8 cellular contexts compared by ENCODE assay signal in genomic region chr15:101651753-101652097, GRCh38. TPM values are rescaled to one million over a fixed set of nuclear protein-coding genes. Genes with fewer than 3 reads are reported as not detected.
DNase-seq lines count a peak whose midpoint lies in the region; ATAC-seq, FAIRE-seq and TF ChIP-seq lines count a peak whose summit lies in the region.

No MANE protein-coding gene starts in this region.

- H3K9me3 ChIP-seq in HEK293 (ENCODE audit: control insufficient read depth, insufficient read depth, low read depth, low read length) (no peaks in the 10 kb centered on the region), body of pancreas (no peaks in the 10 kb centered on the region), kidney (ENCODE audit: control insufficient read depth in 1 of 2, low read length in 2 of 2) (no peaks in the 10 kb centered on the region), stomach smooth muscle (ENCODE audit: control insufficient read depth in 2 of 2, low read length in 2 of 2) (no peaks in the 10 kb centered on the region)

- WGBS in body of pancreas, 2 donors: 0% methylated on average over 13 to 28 of the region's 28 CpGs

- H3K9ac ChIP-seq in kidney (ENCODE audit: low read length in 2 of 2) (peak overlapping the region; percentile 57 to 95), stomach smooth muscle (ENCODE audit: low read length in 2 of 2) (peak overlapping the region; percentile 93 to 98)

- H3K4me3 ChIP-seq in HEK293 (ENCODE audit: low read depth, low read length): peak overlapping the region; percentile 71
- H3K4me3 ChIP-seq in body of pancreas: peak overlapping the region; percentile 74 to 93
- H3K4me3 ChIP-seq in kidney (ENCODE audit: low read length in 2 of 2): peak overlapping the region; percentile 81 to 94
- H3K4me3 ChIP-seq in stomach smooth muscle (ENCODE audit: low read length in 2 of 2): peak overlapping the region; percentile 95 to 97

- H3K27ac ChIP-seq in HEK293 (ENCODE audit: extremely low read depth, low read depth, low read length) (peak overlapping the region; percentile 93), body of pancreas (peak overlapping the region; percentile 87 to 95 (median 91)), kidney (ENCODE audit: low read depth in 2 of 2, low read length in 2 of 2) (peak overlapping the region; percentile 96 to 97), stomach smooth muscle (ENCODE audit: low read length) (peak overlapping the region; percentile 93)

- peaks cover 23% of the 10 kb centered on the region for H3K4me1 ChIP-seq in HEK293 (ENCODE audit: control insufficient read depth, insufficient read depth, low read length)
- H3K4me1 ChIP-seq in body of pancreas: peaks cover 31% of the 10 kb centered on the region
- peaks cover 3 to 17% of the 10 kb centered on the region in 2 donors for H3K4me1 ChIP-seq in kidney (ENCODE audit: control insufficient read depth in 1 of 2, insufficient read depth in 1 of 2, low read depth in 1 of 2, low read length in 2 of 2)
- peaks cover 16% of the 10 kb centered on the region for H3K4me1 ChIP-seq in stomach smooth muscle (ENCODE audit: control insufficient read depth, insufficient read depth, low read length)

- H3K36me3 ChIP-seq in HEK293 (ENCODE audit: control insufficient read depth in 2 of 2, insufficient read depth in 1 of 2, low read length in 2 of 2) (peaks cover 36 to 40% of the 10 kb centered on the region in 2 experiments), body of pancreas (replicated peaks in 1 of 2; ENCODE audit: insufficient read depth in 1 of 2, low read depth in 2 of 2) (no peaks in the 10 kb centered on the region), kidney (ENCODE audit: control insufficient read depth in 1 of 2, insufficient read depth in 2 of 2, low read length in 2 of 2) (peaks cover 8 to 12% of the 10 kb centered on the region in 2 donors), stomach smooth muscle (ENCODE audit: control insufficient read depth in 2 of 2, insufficient read depth in 2 of 2, low read length in 2 of 2) (peaks cover 7 to 8% of the 10 kb centered on the region in 2 donors)

- ATAC-seq in body of pancreas: peak; percentile 45

- no peaks in the 10 kb centered on the region for H3K27me3 ChIP-seq in body of pancreas
- no peaks in the 10 kb centered on the region for H3K27me3 ChIP-seq in stomach smooth muscle (ENCODE audit: control insufficient read depth in 1 of 2, insufficient read depth in 2 of 2, low read length in 2 of 2)

- DNase-seq in DMS53 (lab: John Stamatoyannopoulos, UW) (peak; percentile 68), DMS53 treated with DMSO at 0.1 percent for 48 hours (lab: John Stamatoyannopoulos, UW; ENCODE audit: unreplicated experiment) (no peak), NCI-H2171 treated with DMSO at 0.1 percent for 48 hours (lab: John Stamatoyannopoulos, UW) (peak; percentile 64), body of pancreas (peak in 3 of 4 donors; percentile 12 to 49 (median 49)), kidney (no peak), ureter (ENCODE audit: low spot score) (no peak)

- no peak for FAIRE-seq in kidney (lab: Jason Lieb, UNC)

- intact Hi-C loops in body of pancreas (cut with DNase I) (no loop called here), kidney (cut with DNase I) (no loop called here)

- no peak for TF ChIP-seq POLR2A in body of pancreas (IDR thresholded peaks at IDR 0.05)

- POLR2A ChIA-PET in HEK293 (lab: Yijun Ruan, JAX): interaction anchor here (0.9 to 1.0 kb wide), 3 partner anchors 10 to 356 kb away, joined by 3 to 6 read pairs (median 3); partner anchors contain the start of gene SNRPA1

- no peak for TF ChIP-seq CTCF in HEK293 (tag by site-specific recombination; IDR thresholded peaks at IDR 0.05)
- no peak for TF ChIP-seq CTCF in body of pancreas (IDR thresholded peaks at IDR 0.05)
- no peak for TF ChIP-seq CTCF in kidney (IDR thresholded peaks at IDR 0.05; ENCODE audit: borderline replicate concordance, extremely low read depth, insufficient read depth)

- CTCF ChIA-PET in HEK293 (lab: Yijun Ruan, JAX): interaction anchor here (1.0 kb wide), 2 partner anchors 10 to 11 kb away, joined by 4 to 8 read pairs; no protein-coding TSS in a partner anchor

TF ChIP-seq in HEK293, 187 proteins besides CTCF, POLR2A, EP300 and RAD21:
- peak; percentile 89 for TF ChIP-seq ZBTB17 (tag by site-specific recombination; IDR thresholded peaks at IDR 0.05)
- peak; percentile 98 for TF ChIP-seq ZBTB6 (tag by site-specific recombination; IDR thresholded peaks at IDR 0.05)
- peak; percentile 39; the same call in 1 of the 2 replicates for TF ChIP-seq ZNF600 (tag by site-specific recombination; IDR thresholded peaks at IDR 0.05)
- peak; percentile 13; the same call in 1 of the 2 replicates for TF ChIP-seq ZNF664 (tag by site-specific recombination; IDR thresholded peaks at IDR 0.05)
- TF ChIP-seq ZNF221 (tag by site-specific recombination; IDR thresholded peaks at IDR 0.05; ENCODE audit: borderline replicate concordance): no peak
- TF ChIP-seq ZNF776 (tag by site-specific recombination; IDR thresholded peaks at IDR 0.05; ENCODE audit: borderline replicate concordance): no peak
- TF ChIP-seq ZBTB48 (tag by site-specific recombination; IDR thresholded peaks at IDR 0.05): peak; percentile 81
- TF ChIP-seq ZNF335 (tag by site-specific recombination; conservative IDR thresholded peaks at IDR 0.05): peak; percentile 81

RNA-seq across cellular contexts. Expression of gene TM2D3, which starts 0.5 kb away (rescaled TPM):
- total RNA-seq in body of pancreas: 10 to 100 TPM; 28.3 to 30.9 TPM
- total RNA-seq in kidney: 48.7 TPM
- 47.9 TPM for polyA plus RNA-seq in kidney (ENCODE audit: insufficient read depth, low read depth, low replicate concordance)
- total RNA-seq in ureter: 46.6 TPM

Comparison
In these comparisons a context has a peak if more than half of its experiments do, and no peak if none do; other contexts are left out.
1. DNase-seq: peak in DMS53 (single experiment), NCI-H2171 treated with DMSO at 0.1 percent for 48 hours (single experiment) and body of pancreas (3 of 4); none in DMS53 treated with DMSO at 0.1 percent for 48 hours (single experiment), kidney (single experiment) and ureter (single experiment).
2. Peak in every context shown above with its lines, with median percentiles within 50 percentile points of each other: H3K27ac ChIP-seq and H3K4me3 ChIP-seq.